Comparison of ENCODE assay signal across 8 cellular contexts in the genomic region with DNA sequence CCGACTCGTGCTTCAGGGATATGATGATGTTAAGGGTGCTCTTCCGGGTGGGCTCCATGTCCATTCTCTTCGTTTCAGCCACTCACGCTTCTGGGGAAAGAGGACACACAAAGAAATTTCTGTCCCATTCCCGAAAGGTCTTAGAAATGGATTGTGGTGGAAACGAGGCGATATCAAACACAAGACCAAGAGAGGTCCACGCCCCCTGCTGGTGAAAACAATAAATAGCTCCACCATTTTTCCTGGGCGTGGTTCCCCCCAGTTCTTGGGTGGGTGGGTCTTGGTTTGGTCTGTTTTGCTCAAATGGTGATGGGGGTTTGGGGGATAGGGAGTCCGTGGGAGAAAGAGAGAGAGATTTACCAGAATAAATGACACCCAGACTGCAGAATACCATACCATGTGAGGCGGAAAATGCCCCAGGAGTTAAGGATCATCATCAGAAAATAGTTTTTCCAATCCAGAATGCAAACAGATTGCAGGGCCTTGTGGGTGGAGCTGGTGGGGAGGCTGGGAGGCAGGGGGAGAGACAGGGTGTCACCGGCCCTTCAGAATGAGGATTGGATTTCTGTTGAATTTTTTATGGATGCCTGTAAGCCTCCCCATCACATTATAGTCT. TPM values are rescaled to one million over a fixed set of nuclear protein-coding genes. Genes with fewer than 3 reads are reported as not detected.
A peak's percentile ranks its signal among the peaks of the same experiment; 100 is the strongest.
DNase-seq lines count a peak whose midpoint lies in the region; ATAC-seq and TF ChIP-seq lines count a peak whose summit lies in the region.

No MANE protein-coding gene starts in this region.

- TF ChIP-seq CTCF in SK-N-SH (IDR thresholded peaks at IDR 0.05) = peak; percentile 44
- peak; percentile 19 for TF ChIP-seq CTCF in lung (IDR thresholded peaks at IDR 0.05; ENCODE audit: control extremely low read depth, extremely low read depth)

- H3K4me3 Mint-ChIP-seq in activated T-helper 2 cell treated with anti-CD3 and anti-CD28 coated beads, Interferon-gamma antibody, Interleukin-2, Interleukin-4, amounts not matched to agents 10 μg/mL and 5 μg/mL and 100 μg/mL, durations not matched to agents 14 hours and 24 hours and 36 hours (ENCODE audit: low read depth) = no peak overlapping the region

- no peak overlapping the region for H3K4me2 ChIP-seq in SK-N-SH

- POLR2A ChIA-PET in SK-N-SH (lab: Yijun Ruan, JAX) = no interaction called here

- H3K79me2 ChIP-seq in SK-N-SH (ENCODE audit: insufficient read depth) = no peaks in the 10 kb centered on the region

- TF ChIP-seq RAD21 in SK-N-SH (IDR thresholded peaks at IDR 0.05; ENCODE audit: low read length) = peak; percentile 68

- no peak overlapping the region for H3K27ac ChIP-seq in SK-N-SH (ENCODE audit: low read depth in 2 of 2, low read length in 1 of 2)
- H3K27ac ChIP-seq in lung (ENCODE audit: low read depth in 1 of 2, low read length in 1 of 2) = no peak overlapping the region

- no peaks in the 10 kb centered on the region for H3K9me3 ChIP-seq in SK-N-SH
- H3K9me3 ChIP-seq in lung (ENCODE audit: control insufficient read depth in 2 of 2, insufficient read depth in 1 of 2, low read length in 1 of 2) = peaks cover 0 to under 1% of the 10 kb centered on the region in 2 donors

- H3K4me1 Mint-ChIP-seq in activated T-helper 2 cell treated with anti-CD3 and anti-CD28 coated beads, Interferon-gamma antibody, Interleukin-2, Interleukin-4, amounts not matched to agents 10 μg/mL and 5 μg/mL and 100 μg/mL, durations not matched to agents 14 hours and 24 hours and 36 hours (ENCODE audit: low read depth) = no peaks in the 10 kb centered on the region

- H2AFZ ChIP-seq in SK-N-SH (ENCODE audit: low read depth) = no peak overlapping the region

- no peak for ATAC-seq in SK-N-SH treated with all-trans-retinoic acid at 6 μM for 48 hours
- ATAC-seq in lung (ENCODE audit: insufficient read depth, low FRiP score) = no peak
- ATAC-seq in HG02885 (IDR thresholded peaks at IDR 0.05; ENCODE audit: poor library complexity, unreplicated experiment) = no peak

- CTCF ChIA-PET in SK-N-SH (lab: Yijun Ruan, JAX) = interaction anchor here (0.6 to 2.6 kb wide), 44 partner anchors 9 to 633 kb away, joined by 3 to 24 read pairs (median 5); partner anchors contain the start of genes HSPB8 and SRRM4

- H4K20me1 ChIP-seq in SK-N-SH (ENCODE audit: insufficient read depth) = no peaks in the 10 kb centered on the region

- H3K4me3 ChIP-seq in SK-N-SH (ENCODE audit: low read depth in 2 of 2, low read length in 1 of 2) (no peak overlapping the region; a peak in 1 of 4 replicates), lung (no peak overlapping the region)

- no peaks in the 10 kb centered on the region for H3K9me2 ChIP-seq in SK-N-SH

- H3K4me1 ChIP-seq in SK-N-SH (ENCODE audit: control insufficient read depth in 1 of 2, insufficient read depth in 2 of 2, low read depth in 1 of 2, low read length in 1 of 2) = peaks cover 0 to 3% of the 10 kb centered on the region in 2 experiments; a peak in 1 of 4 replicates
- H3K4me1 ChIP-seq in lung (ENCODE audit: control insufficient read depth in 2 of 2, insufficient read depth in 2 of 2, low read length in 2 of 2) = no peaks in the 10 kb centered on the region

- H3K27me3 ChIP-seq in SK-N-SH (ENCODE audit: insufficient read depth) (no peaks in the 10 kb centered on the region), lung (ENCODE audit: control insufficient read depth, insufficient read depth) (no peaks in the 10 kb centered on the region)

- no peaks in the 10 kb centered on the region for H3F3A ChIP-seq in SK-N-SH (replicated peaks; ENCODE audit: insufficient read depth)

- no peak for TF ChIP-seq EP300 in SK-N-SH (IDR thresholded peaks at IDR 0.05; ENCODE audit: borderline replicate concordance in 1 of 2, low read depth in 1 of 2, low read length in 1 of 2)

- H3K27ac Mint-ChIP-seq in activated T-helper 2 cell treated with anti-CD3 and anti-CD28 coated beads, Interferon-gamma antibody, Interleukin-2, Interleukin-4, amounts not matched to agents 10 μg/mL and 5 μg/mL and 100 μg/mL, durations not matched to agents 14 hours and 24 hours and 36 hours = no peak overlapping the region

- intact Hi-C loops in activated T-helper 2 cell treated with anti-CD3 and anti-CD28 coated beads, Interferon-gamma antibody, Interleukin-2, Interleukin-4, amounts not matched to agents 10 μg/mL and 5 μg/mL and 100 μg/mL, durations not matched to agents 14 hours and 24 hours and 36 hours (cut with micrococcal nuclease) = no loop called here

- no peaks in the 10 kb centered on the region for H3K9me3 Mint-ChIP-seq in activated T-helper 2 cell treated with anti-CD3 and anti-CD28 coated beads, Interferon-gamma antibody, Interleukin-2, Interleukin-4, amounts not matched to agents 10 μg/mL and 5 μg/mL and 100 μg/mL, durations not matched to agents 14 hours and 24 hours and 36 hours

- no peaks in the 10 kb centered on the region for H3K27me3 Mint-ChIP-seq in activated T-helper 2 cell treated with anti-CD3 and anti-CD28 coated beads, Interferon-gamma antibody, Interleukin-2, Interleukin-4, amounts not matched to agents 10 μg/mL and 5 μg/mL and 100 μg/mL, durations not matched to agents 14 hours and 24 hours and 36 hours (ENCODE audit: low read depth)

- no peaks in the 10 kb centered on the region for H3K36me3 Mint-ChIP-seq in activated T-helper 2 cell treated with anti-CD3 and anti-CD28 coated beads, Interferon-gamma antibody, Interleukin-2, Interleukin-4, amounts not matched to agents 10 μg/mL and 5 μg/mL and 100 μg/mL, durations not matched to agents 14 hours and 24 hours and 36 hours (ENCODE audit: low read depth)

- 25% methylated on average over 13 of the region's 13 CpGs for WGBS in SK-N-SH (ENCODE audit: low lambda C conversion rate)
- WGBS in lung, 2 donors = 41 to 49% methylated on average over 13 of the region's 13 CpGs

- DNase-seq in SK-N-SH = peak; percentile 60
- peak; percentile 21 for DNase-seq in HuH-7 (ENCODE audit: low spot score)
- peak; percentile 9 for DNase-seq in activated T-helper 2 cell treated with anti-CD3 and anti-CD28 coated beads, Interferon-gamma antibody, Interleukin-2, Interleukin-4, amounts not matched to agents 10 μg/mL and 5 μg/mL and 100 μg/mL, durations not matched to agents 14 hours and 24 hours and 36 hours (ENCODE audit: low spot score)
- DNase-seq in lung (ENCODE audit: low spot score) = no peak
- no peak for DNase-seq in activated gamma-delta T cell (lab: John Stamatoyannopoulos, UW)
- DNase-seq in mesenteric fat pad (ENCODE audit: low spot score) = no peak

- no peaks in the 10 kb centered on the region for H3K36me3 ChIP-seq in SK-N-SH (replicated peaks in 1 of 2; ENCODE audit: control insufficient read depth in 1 of 2, insufficient read depth in 2 of 2, low read length in 1 of 2)
- H3K36me3 ChIP-seq in lung (ENCODE audit: control insufficient read depth in 2 of 2, insufficient read depth in 2 of 2, low read length in 2 of 2) = no peaks in the 10 kb centered on the region

- no peak overlapping the region for H3K9ac ChIP-seq in SK-N-SH

TF ChIP-seq in SK-N-SH, 30 proteins besides CTCF, POLR2A, EP300 and RAD21:
- TF ChIP-seq YY1 (IDR thresholded peaks at IDR 0.05; ENCODE audit: low read depth) = no peak
- TF ChIP-seq SMC3 (IDR thresholded peaks at IDR 0.05; ENCODE audit: low read depth, low read length) = peak; percentile 45; the same call in 1 of the 2 replicates
- no peak for TF ChIP-seq FOXM1 (IDR thresholded peaks at IDR 0.05; ENCODE audit: low read depth)

TF ChIP-seq in SK-N-SH treated with all-trans-retinoic acid at 6 μM for 48 hours, 23 proteins besides CTCF, POLR2A, EP300 and RAD21 (continues in another document):
- TF ChIP-seq, protein P1, sequence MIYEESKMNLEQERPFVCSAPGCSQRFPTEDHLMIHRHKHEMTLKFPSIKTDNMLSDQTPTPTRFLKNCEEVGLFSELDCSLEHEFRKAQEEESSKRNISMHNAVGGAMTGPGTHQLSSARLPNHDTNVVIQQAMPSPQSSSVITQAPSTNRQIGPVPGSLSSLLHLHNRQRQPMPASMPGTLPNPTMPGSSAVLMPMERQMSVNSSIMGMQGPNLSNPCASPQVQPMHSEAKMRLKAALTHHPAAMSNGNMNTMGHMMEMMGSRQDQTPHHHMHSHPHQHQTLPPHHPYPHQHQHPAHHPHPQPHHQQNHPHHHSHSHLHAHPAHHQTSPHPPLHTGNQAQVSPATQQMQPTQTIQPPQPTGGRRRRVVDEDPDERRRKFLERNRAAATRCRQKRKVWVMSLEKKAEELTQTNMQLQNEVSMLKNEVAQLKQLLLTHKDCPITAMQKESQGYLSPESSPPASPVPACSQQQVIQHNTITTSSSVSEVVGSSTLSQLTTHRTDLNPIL (CRISPR knock-in tag; IDR thresholded peaks at IDR 0.05; ENCODE audit: low read depth) = no peak
- TF ChIP-seq ZNF70 (CRISPR knock-in tag; IDR thresholded peaks at IDR 0.05) (no peak), GLIS3 (CRISPR knock-in tag; IDR thresholded peaks at IDR 0.05) (no peak), RARB (CRISPR knock-in tag; IDR thresholded peaks at IDR 0.05) (no peak), ZFP30 (CRISPR knock-in tag; IDR thresholded peaks at IDR 0.05) (no peak), ZNF8 (CRISPR knock-in tag; IDR thresholded peaks at IDR 0.05) (no peak), BACH2 (CRISPR knock-in tag; IDR thresholded peaks at IDR 0.05; ENCODE audit: borderline replicate concordance) (no peak), ZNF565 (CRISPR knock-in tag; conservative IDR thresholded peaks at IDR 0.05; ENCODE audit: low read depth) (no peak), ARNTL (CRISPR knock-in tag; IDR thresholded peaks at IDR 0.05; ENCODE audit: borderline replicate concordance, low read depth) (no peak)
- TF ChIP-seq, protein P2, sequence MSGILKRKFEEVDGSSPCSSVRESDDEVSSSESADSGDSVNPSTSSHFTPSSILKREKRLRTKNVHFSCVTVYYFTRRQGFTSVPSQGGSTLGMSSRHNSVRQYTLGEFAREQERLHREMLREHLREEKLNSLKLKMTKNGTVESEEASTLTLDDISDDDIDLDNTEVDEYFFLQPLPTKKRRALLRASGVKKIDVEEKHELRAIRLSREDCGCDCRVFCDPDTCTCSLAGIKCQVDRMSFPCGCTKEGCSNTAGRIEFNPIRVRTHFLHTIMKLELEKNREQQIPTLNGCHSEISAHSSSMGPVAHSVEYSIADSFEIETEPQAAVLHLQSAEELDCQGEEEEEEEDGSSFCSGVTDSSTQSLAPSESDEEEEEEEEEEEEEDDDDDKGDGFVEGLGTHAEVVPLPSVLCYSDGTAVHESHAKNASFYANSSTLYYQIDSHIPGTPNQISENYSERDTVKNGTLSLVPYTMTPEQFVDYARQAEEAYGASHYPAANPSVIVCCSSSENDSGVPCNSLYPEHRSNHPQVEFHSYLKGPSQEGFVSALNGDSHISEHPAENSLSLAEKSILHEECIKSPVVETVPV (CRISPR knock-in tag; IDR thresholded peaks at IDR 0.05) = no peak

RNA-seq across cellular contexts. Expression of gene SRRM4, which starts 55.6 kb away (rescaled TPM):
- polyA plus RNA-seq in SK-N-SH (2012; rRNA removed) (0.03 and 0.05 TPM in 2 replicates), lung (under 1 TPM; 0.01 to 0.02 TPM)
- polyA plus RNA-seq in SK-N-SH (2012; cell fraction: cytosol; rRNA removed) = 0.04 and 0.09 TPM in 2 replicates
- polyA plus RNA-seq in SK-N-SH (2012; cell fraction: nucleus; rRNA removed) = 0.08 and 0.13 TPM in 2 replicates
- total RNA-seq in activated T-helper 2 cell treated with anti-CD3 and anti-CD28 coated beads, Interferon-gamma antibody, Interleukin-2, Interleukin-4, amounts not matched to agents 10 μg/mL and 5 μg/mL and 100 μg/mL, durations not matched to agents 14 hours and 24 hours and 36 hours = not detected in 2 replicates
- total RNA-seq in lung (under 1 TPM; 0.03 to 0.20 TPM), mesenteric fat pad (not detected)

Comparison
In these comparisons a context has a peak if more than half of its experiments do, and no peak if none do; other contexts are left out.
1. DNase-seq: peak in SK-N-SH (single experiment), HuH-7 (single experiment) and activated T-helper 2 cell treated with anti-CD3 and anti-CD28 coated beads, Interferon-gamma antibody, Interleukin-2, Interleukin-4, amounts not matched to agents 10 μg/mL and 5 μg/mL and 100 μg/mL, durations not matched to agents 14 hours and 24 hours and 36 hours (single experiment); none in lung (single experiment), activated gamma-delta T cell (single experiment) and mesenteric fat pad (single experiment).